In the genomic region with DNA sequence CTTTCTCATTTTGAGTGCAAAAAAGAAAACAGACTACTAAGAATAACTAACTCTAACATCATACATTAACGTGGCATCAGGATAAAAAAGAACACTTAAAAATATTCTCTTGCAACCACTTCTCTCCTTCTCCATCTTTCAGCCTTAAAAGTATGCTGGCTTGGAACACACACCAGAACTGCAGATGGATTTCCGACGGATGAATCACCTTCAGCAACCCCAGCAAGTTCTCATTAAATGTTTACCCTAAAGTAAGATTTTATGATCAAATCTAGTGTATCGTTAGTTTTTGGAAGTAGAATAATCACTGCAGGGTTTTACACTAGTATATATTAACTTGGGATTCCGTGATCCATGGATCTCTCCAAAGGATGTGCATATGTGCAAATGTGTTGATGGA, we compare ENCODE assay signal across 9 cellular contexts. TPM values are rescaled to one million over a fixed set of nuclear protein-coding genes. Genes with fewer than 3 reads are reported as not detected.
DNase-seq lines count a peak whose midpoint lies in the region; ATAC-seq and TF ChIP-seq lines count a peak whose summit lies in the region.
"Had no signal": no experiment of that assay in that cellular context is flagged by ENCODE, and none has a peak within 500 bp of the region (broad histone marks: within the 10 kb centered on the region; RNA-seq: fewer than 3 reads in every experiment).

No MANE protein-coding gene starts in this region.

- WGBS in hepatocyte (ENCODE audit: low lambda C conversion rate, missing lambda C conversion rate) = 70% methylated on average over 5 of the region's 5 CpGs
- WGBS in suprapubic skin = 70% methylated on average over 5 of the region's 5 CpGs

- H3K4me1 Mint-ChIP-seq in activated T-cell treated with anti-CD3 and anti-CD28 coated beads, Interleukin-2, amount 50 U/mL, for 24 hours (ENCODE audit: low read depth) = peaks cover 56% of the 10 kb centered on the region

- ATAC-seq in left lobe of liver = no peak
- no peak for ATAC-seq in GM19035 (IDR thresholded peaks at IDR 0.05; ENCODE audit: unreplicated experiment)

- peak overlapping the region; percentile 99 for H3K4me3 Mint-ChIP-seq in activated T-cell treated with anti-CD3 and anti-CD28 coated beads, Interleukin-2, amount 50 U/mL, for 24 hours

- peak overlapping the region; percentile 79 for H3K4me2 ChIP-seq in hepatocyte

- H3K9me2 ChIP-seq in hepatocyte (replicated peaks; ENCODE audit: insufficient read depth) = no peaks in the 10 kb centered on the region

- H3K27ac ChIP-seq in hepatocyte (no peak overlapping the region), suprapubic skin (no peak overlapping the region)

- peaks cover 8% of the 10 kb centered on the region for H3K79me2 ChIP-seq in hepatocyte

- no peak for DNase-seq in activated T-cell treated with anti-CD3 and anti-CD28 coated beads, Interleukin-2, amount 50 U/mL, for 24 hours
- DNase-seq in activated T-cell treated with anti-CD3 and anti-CD28 coated beads for 4 hours (no peak), hepatocyte (ENCODE audit: low spot score) (no peak), suprapubic skin (ENCODE audit: low spot score in 2 of 2) (no peak), NCI-H69 (lab: John Stamatoyannopoulos, UW) (no peak), left lobe of liver (ENCODE audit: low spot score) (no peak)
- DNase-seq: C1 segment of cervical spinal cord had no signal

- no peaks in the 10 kb centered on the region for H3K9me3 Mint-ChIP-seq in activated T-cell treated with anti-CD3 and anti-CD28 coated beads, Interleukin-2, amount 50 U/mL, for 24 hours

- H3K36me3 ChIP-seq in hepatocyte (replicated peaks; ENCODE audit: insufficient read depth, low read depth) (no peaks in the 10 kb centered on the region), suprapubic skin (peaks cover 3% of the 10 kb centered on the region)

- TF ChIP-seq CTCF in WI38 (IDR thresholded peaks at IDR 0.05; ENCODE audit: low read depth, low read length) (no peak), hepatocyte (IDR thresholded peaks at IDR 0.05; ENCODE audit: poor library complexity) (no peak), suprapubic skin (IDR thresholded peaks at IDR 0.05) (no peak)

- peaks cover 49% of the 10 kb centered on the region for H3K36me3 Mint-ChIP-seq in activated T-cell treated with anti-CD3 and anti-CD28 coated beads, Interleukin-2, amount 50 U/mL, for 24 hours (ENCODE audit: low read depth)

- no peak for TF ChIP-seq POLR2A in suprapubic skin (IDR thresholded peaks at IDR 0.05)

- TF ChIP-seq EP300 in suprapubic skin (IDR thresholded peaks at IDR 0.05) = no peak

- no peak overlapping the region for H2AFZ ChIP-seq in hepatocyte

- H3K9me3 ChIP-seq in hepatocyte (ENCODE audit: low read depth) = no peaks in the 10 kb centered on the region
- no peaks in the 10 kb centered on the region for H3K9me3 ChIP-seq in suprapubic skin

- no peaks in the 10 kb centered on the region for H3K27me3 ChIP-seq in hepatocyte
- no peaks in the 10 kb centered on the region for H3K27me3 ChIP-seq in suprapubic skin

- peak overlapping the region; percentile 62; the same call in 1 of the 2 replicates for H3K4me3 ChIP-seq in WI38 (ENCODE audit: low read depth, low read length)
- H3K4me3 ChIP-seq in hepatocyte = no peak overlapping the region
- H3K4me3 ChIP-seq in suprapubic skin = peak overlapping the region; percentile 69

- H3K27me3 Mint-ChIP-seq in activated T-cell treated with anti-CD3 and anti-CD28 coated beads, Interleukin-2, amount 50 U/mL, for 24 hours = no peaks in the 10 kb centered on the region

- no peaks in the 10 kb centered on the region for H4K20me1 ChIP-seq in hepatocyte (ENCODE audit: insufficient read depth, poor library complexity, severe bottlenecking)

- peak overlapping the region; percentile 99 for H3K27ac Mint-ChIP-seq in activated T-cell treated with anti-CD3 and anti-CD28 coated beads, Interleukin-2, amount 50 U/mL, for 24 hours

- no peaks in the 10 kb centered on the region for H3K4me1 ChIP-seq in hepatocyte (ENCODE audit: insufficient read depth)
- peaks cover 42% of the 10 kb centered on the region for H3K4me1 ChIP-seq in suprapubic skin

RNA-seq across cellular contexts. Expression of a gene that starts 1.2 kb away (rescaled TPM):
- 19.5 and 21.1 TPM in 2 replicates for total RNA-seq in hepatocyte
- 8.8 and 12.9 TPM in 2 replicates for polyA plus RNA-seq in hepatocyte
- 10 to 100 TPM; 22.2 to 58.3 (median 34.3) TPM for total RNA-seq in suprapubic skin
- 50.1 TPM for total RNA-seq in left lobe of liver

RNA-seq across cellular contexts. Expression of a gene that starts 50.8 kb away (rescaled TPM):
- total RNA-seq in hepatocyte = 375 and 378 TPM in 2 replicates
- 390 and 411 TPM in 2 replicates for polyA plus RNA-seq in hepatocyte
- 100 to 1,000 TPM; 123 to 235 (median 198) TPM for total RNA-seq in suprapubic skin
- total RNA-seq in left lobe of liver = 275 TPM

RNA-seq across cellular contexts. Expression of a gene that starts 56.2 kb away (rescaled TPM):
- total RNA-seq in hepatocyte = 1.7 and 14.9 TPM in 2 replicates
- 1.1 and 3.8 TPM in 2 replicates for polyA plus RNA-seq in hepatocyte
- total RNA-seq in suprapubic skin = 1 to 10 TPM in 2 of 4 donors, under 1 TPM in 2; 0.32 to 5.9 (median 1.2) TPM
- 2.0 TPM for total RNA-seq in left lobe of liver
